ENCODE assay signal across 1 cellular context in genomic region chr19:14496029-14496848, GRCh38.
TF ChIP-seq lines count a peak whose summit lies in the region.

TSS of gene GIPC1 (minus strand) at chr19:14496127. CDS start at chr19:14482976, 13,151 bp downstream.

TF ChIP-seq in HepG2, 621 proteins besides CTCF, POLR2A, EP300 and RAD21 (continued from another document and continues in another):
- TF ChIP-seq TRAFD1 (CRISPR knock-in tag; IDR thresholded peaks at IDR 0.05; ENCODE audit: borderline replicate concordance) (no peak), ZBTB7B (CRISPR knock-in tag; IDR thresholded peaks at IDR 0.05) (no peak), ZNF740 (CRISPR knock-in tag; IDR thresholded peaks at IDR 0.05) (peak; percentile 75; the same call in 1 of the 2 replicates), ZNF607 (CRISPR knock-in tag; IDR thresholded peaks at IDR 0.05; ENCODE audit: borderline replicate concordance) (peak; percentile 63; the same call in 1 of the 2 replicates), SP2 (CRISPR knock-in tag; IDR thresholded peaks at IDR 0.05) (peak; percentile 90), ZNF124 (CRISPR knock-in tag; IDR thresholded peaks at IDR 0.05) (0 out of 2 replicates have a peak, but pooled peaks have one; percentile 30), ZNF777 (CRISPR knock-in tag; IDR thresholded peaks at IDR 0.05) (peak; percentile 77), U2AF2 (IDR thresholded peaks at IDR 0.05; ENCODE audit: low read depth, low read length) (no peak), SIX1 (CRISPR knock-in tag; IDR thresholded peaks at IDR 0.05; ENCODE audit: borderline replicate concordance) (no peak), ZNF878 (CRISPR knock-in tag; IDR thresholded peaks at IDR 0.05) (no peak), SNAPC2 (CRISPR knock-in tag; IDR thresholded peaks at IDR 0.05) (no peak), ATM (IDR thresholded peaks at IDR 0.05; ENCODE audit: borderline replicate concordance) (no peak), BCL6 (CRISPR knock-in tag; IDR thresholded peaks at IDR 0.05) (0 out of 2 replicates have a peak, but pooled peaks have one; percentile 28), ZNF530 (CRISPR knock-in tag; IDR thresholded peaks at IDR 0.05; ENCODE audit: low read depth) (no peak), ZSCAN9 (CRISPR knock-in tag; IDR thresholded peaks at IDR 0.05; ENCODE audit: borderline replicate concordance) (peak; percentile 75; the same call in 1 of the 2 replicates), CHCHD3 (CRISPR knock-in tag; IDR thresholded peaks at IDR 0.05) (peak; percentile 79; the same call in 1 of the 2 replicates), FOXP4 (CRISPR knock-in tag; IDR thresholded peaks at IDR 0.05) (peak; percentile 58), TOPORS (CRISPR knock-in tag; IDR thresholded peaks at IDR 0.05) (peak; percentile 64; the same call in 1 of the 2 replicates), NR0B2 (CRISPR knock-in tag; IDR thresholded peaks at IDR 0.05) (0 out of 2 replicates have a peak, but pooled peaks have one; percentile 28), ZMYM3 (CRISPR knock-in tag; IDR thresholded peaks at IDR 0.05) (peak; percentile 71), NPAS2 (CRISPR knock-in tag; IDR thresholded peaks at IDR 0.05; ENCODE audit: borderline replicate concordance) (no peak), ZNF883 (CRISPR knock-in tag; IDR thresholded peaks at IDR 0.05; ENCODE audit: not compliant biosample characterization) (no peak), HOXA9 (CRISPR knock-in tag; IDR thresholded peaks at IDR 0.05; ENCODE audit: borderline replicate concordance) (0 out of 2 replicates have a peak, but pooled peaks have one; percentile 26), ZNF17 (CRISPR knock-in tag; IDR thresholded peaks at IDR 0.05) (no peak), NCOA1 (CRISPR knock-in tag; IDR thresholded peaks at IDR 0.05) (no peak), ONECUT2 (CRISPR knock-in tag; IDR thresholded peaks at IDR 0.05) (no peak), NCOR1 (IDR thresholded peaks at IDR 0.05; ENCODE audit: borderline replicate concordance, low read length) (0 out of 2 replicates have a peak, but pooled peaks have one; percentile 21), EED (CRISPR knock-in tag; IDR thresholded peaks at IDR 0.05) (no peak), DNMT3B (CRISPR knock-in tag; conservative IDR thresholded peaks at IDR 0.05) (no peak), ZNF598 (CRISPR knock-in tag; IDR thresholded peaks at IDR 0.05; ENCODE audit: borderline replicate concordance) (0 out of 2 replicates have a peak, but pooled peaks have one; percentile 22), ELF1 (CRISPR knock-in tag; IDR thresholded peaks at IDR 0.05) (peak; percentile 79), ZNF761 (CRISPR knock-in tag; conservative IDR thresholded peaks at IDR 0.05) (no peak; the same call in 1 of the 2 replicates), NFRKB (IDR thresholded peaks at IDR 0.05) (no peak), ZBTB2 (CRISPR knock-in tag; IDR thresholded peaks at IDR 0.05; ENCODE audit: low read depth) (peak; percentile 93), ATF4 (CRISPR knock-in tag; IDR thresholded peaks at IDR 0.05) (peak in 1 of 2 experiments; percentile 48; a peak in 1 of 4 replicates), SATB2 (CRISPR knock-in tag; IDR thresholded peaks at IDR 0.05) (no peak)
- TF ChIP-seq, protein P1, sequence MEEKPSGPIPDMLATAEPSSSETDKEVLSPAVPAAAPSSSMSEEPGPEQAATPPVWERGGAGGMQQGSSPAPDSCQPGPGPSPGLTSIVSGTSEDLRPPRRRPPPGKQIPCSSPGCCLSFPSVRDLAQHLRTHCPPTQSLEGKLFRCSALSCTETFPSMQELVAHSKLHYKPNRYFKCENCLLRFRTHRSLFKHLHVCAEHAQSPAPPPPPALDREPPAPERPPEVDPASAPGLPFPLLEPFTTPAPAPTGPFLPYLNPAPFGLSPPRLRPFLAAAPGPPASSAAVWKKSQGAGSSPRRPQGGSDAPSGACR (CRISPR knock-in tag; IDR thresholded peaks at IDR 0.05) = 0 out of 2 replicates have a peak, but pooled peaks have one; percentile 73
- TF ChIP-seq, protein P2, sequence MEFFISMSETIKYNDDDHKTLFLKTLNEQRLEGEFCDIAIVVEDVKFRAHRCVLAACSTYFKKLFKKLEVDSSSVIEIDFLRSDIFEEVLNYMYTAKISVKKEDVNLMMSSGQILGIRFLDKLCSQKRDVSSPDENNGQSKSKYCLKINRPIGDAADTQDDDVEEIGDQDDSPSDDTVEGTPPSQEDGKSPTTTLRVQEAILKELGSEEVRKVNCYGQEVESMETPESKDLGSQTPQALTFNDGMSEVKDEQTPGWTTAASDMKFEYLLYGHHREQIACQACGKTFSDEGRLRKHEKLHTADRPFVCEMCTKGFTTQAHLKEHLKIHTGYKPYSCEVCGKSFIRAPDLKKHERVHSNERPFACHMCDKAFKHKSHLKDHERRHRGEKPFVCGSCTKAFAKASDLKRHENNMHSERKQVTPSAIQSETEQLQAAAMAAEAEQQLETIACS (CRISPR knock-in tag; IDR thresholded peaks at IDR 0.05) = no peak
- TF ChIP-seq, protein P3, sequence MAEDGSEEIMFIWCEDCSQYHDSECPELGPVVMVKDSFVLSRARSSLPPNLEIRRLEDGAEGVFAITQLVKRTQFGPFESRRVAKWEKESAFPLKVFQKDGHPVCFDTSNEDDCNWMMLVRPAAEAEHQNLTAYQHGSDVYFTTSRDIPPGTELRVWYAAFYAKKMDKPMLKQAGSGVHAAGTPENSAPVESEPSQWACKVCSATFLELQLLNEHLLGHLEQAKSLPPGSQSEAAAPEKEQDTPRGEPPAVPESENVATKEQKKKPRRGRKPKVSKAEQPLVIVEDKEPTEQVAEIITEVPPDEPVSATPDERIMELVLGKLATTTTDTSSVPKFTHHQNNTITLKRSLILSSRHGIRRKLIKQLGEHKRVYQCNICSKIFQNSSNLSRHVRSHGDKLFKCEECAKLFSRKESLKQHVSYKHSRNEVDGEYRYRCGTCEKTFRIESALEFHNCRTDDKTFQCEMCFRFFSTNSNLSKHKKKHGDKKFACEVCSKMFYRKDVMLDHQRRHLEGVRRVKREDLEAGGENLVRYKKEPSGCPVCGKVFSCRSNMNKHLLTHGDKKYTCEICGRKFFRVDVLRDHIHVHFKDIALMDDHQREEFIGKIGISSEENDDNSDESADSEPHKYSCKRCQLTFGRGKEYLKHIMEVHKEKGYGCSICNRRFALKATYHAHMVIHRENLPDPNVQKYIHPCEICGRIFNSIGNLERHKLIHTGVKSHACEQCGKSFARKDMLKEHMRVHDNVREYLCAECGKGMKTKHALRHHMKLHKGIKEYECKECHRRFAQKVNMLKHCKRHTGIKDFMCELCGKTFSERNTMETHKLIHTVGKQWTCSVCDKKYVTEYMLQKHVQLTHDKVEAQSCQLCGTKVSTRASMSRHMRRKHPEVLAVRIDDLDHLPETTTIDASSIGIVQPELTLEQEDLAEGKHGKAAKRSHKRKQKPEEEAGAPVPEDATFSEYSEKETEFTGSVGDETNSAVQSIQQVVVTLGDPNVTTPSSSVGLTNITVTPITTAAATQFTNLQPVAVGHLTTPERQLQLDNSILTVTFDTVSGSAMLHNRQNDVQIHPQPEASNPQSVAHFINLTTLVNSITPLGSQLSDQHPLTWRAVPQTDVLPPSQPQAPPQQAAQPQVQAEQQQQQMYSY (CRISPR knock-in tag; IDR thresholded peaks at IDR 0.05) = 0 out of 2 replicates have a peak, but pooled peaks have one; percentile 64
- TF ChIP-seq, protein P4, sequence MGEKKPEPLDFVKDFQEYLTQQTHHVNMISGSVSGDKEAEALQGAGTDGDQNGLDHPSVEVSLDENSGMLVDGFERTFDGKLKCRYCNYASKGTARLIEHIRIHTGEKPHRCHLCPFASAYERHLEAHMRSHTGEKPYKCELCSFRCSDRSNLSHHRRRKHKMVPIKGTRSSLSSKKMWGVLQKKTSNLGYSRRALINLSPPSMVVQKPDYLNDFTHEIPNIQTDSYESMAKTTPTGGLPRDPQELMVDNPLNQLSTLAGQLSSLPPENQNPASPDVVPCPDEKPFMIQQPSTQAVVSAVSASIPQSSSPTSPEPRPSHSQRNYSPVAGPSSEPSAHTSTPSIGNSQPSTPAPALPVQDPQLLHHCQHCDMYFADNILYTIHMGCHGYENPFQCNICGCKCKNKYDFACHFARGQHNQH (CRISPR knock-in tag; IDR thresholded peaks at IDR 0.05) = peak; percentile 53; the same call in 1 of the 2 replicates
- TF ChIP-seq, protein P5, sequence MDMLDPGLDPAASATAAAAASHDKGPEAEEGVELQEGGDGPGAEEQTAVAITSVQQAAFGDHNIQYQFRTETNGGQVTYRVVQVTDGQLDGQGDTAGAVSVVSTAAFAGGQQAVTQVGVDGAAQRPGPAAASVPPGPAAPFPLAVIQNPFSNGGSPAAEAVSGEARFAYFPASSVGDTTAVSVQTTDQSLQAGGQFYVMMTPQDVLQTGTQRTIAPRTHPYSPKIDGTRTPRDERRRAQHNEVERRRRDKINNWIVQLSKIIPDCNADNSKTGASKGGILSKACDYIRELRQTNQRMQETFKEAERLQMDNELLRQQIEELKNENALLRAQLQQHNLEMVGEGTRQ (IDR thresholded peaks at IDR 0.05; ENCODE audit: low read depth, low read length) = peak; percentile 92
- TF ChIP-seq, protein P5 (CRISPR knock-in tag; IDR thresholded peaks at IDR 0.05; ENCODE audit: borderline replicate concordance) = peak; percentile 92; the same call in 1 of the 2 replicates
- TF ChIP-seq, protein P6, sequence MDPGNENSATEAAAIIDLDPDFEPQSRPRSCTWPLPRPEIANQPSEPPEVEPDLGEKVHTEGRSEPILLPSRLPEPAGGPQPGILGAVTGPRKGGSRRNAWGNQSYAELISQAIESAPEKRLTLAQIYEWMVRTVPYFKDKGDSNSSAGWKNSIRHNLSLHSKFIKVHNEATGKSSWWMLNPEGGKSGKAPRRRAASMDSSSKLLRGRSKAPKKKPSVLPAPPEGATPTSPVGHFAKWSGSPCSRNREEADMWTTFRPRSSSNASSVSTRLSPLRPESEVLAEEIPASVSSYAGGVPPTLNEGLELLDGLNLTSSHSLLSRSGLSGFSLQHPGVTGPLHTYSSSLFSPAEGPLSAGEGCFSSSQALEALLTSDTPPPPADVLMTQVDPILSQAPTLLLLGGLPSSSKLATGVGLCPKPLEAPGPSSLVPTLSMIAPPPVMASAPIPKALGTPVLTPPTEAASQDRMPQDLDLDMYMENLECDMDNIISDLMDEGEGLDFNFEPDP (CRISPR knock-in tag; conservative IDR thresholded peaks at IDR 0.05) = no peak
